ENCODE assay signal across 29 cellular contexts in the genomic region with DNA sequence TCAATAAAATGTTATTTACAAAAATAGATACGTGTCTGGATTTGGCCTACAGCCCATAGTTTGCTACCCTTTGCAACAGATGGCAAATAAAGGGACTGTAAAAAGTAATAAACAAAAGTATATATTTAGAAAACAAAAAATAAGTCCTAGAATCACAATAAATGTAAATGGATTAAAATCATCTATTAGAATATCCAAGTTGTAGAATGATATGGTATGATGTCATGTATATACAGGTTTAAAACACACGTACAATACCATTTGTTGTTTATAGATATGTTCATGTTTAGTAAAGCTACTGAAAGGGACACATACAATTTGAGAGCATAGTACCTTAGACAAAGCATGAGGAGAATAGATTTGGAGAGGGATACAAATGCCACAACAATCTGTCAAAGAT.
"Had no signal": no experiment of that assay in that cellular context is flagged by ENCODE, and none has a peak within 500 bp of the region (broad histone marks: within the 10 kb centered on the region; RNA-seq: fewer than 3 reads in every experiment).

No MANE protein-coding gene starts in this region.

- H3K27me3 ChIP-seq: colonic mucosa, dorsolateral prefrontal cortex, esophagus muscularis mucosa, esophagus squamous epithelium, foreskin keratinocyte, gastrocnemius medialis, gastroesophageal sphincter, heart left ventricle, heart right ventricle had no signal

- DNase-seq: colonic mucosa; cortex of kidney; dermis blood vessel endothelial cell; dorsolateral prefrontal cortex; effector CD4-positive, alpha-beta T cell; effector CD8-positive, alpha-beta T cell; effector memory CD4-positive, alpha-beta T cell; effector memory CD8-positive, alpha-beta T cell; endodermal cell; erythroblast; esophagus squamous epithelium; foreskin fibroblast; foreskin keratinocyte; foreskin melanocyte; gastrocnemius medialis; glutamatergic neuron; head of caudate nucleus; heart left ventricle; heart right ventricle had no signal

- ATAC-seq: effector memory CD8-positive, alpha-beta T cell; esophagus mucosa; foreskin keratinocyte; gastrocnemius medialis; gastroesophageal sphincter; heart left ventricle; heart right ventricle had no signal

- H3K4me1 ChIP-seq: colonic mucosa, esophagus muscularis mucosa, foreskin keratinocyte, gastrocnemius medialis, gastroesophageal sphincter, heart left ventricle, heart right ventricle had no signal

- H3K4me1 Mint-ChIP-seq: endodermal cell had no signal

- H3K27me3 Mint-ChIP-seq: dendritic cell treated with granulocyte-macrophage colony-stimulating factor and Interleukin-4, amounts not matched to agents 40 ng/mL and 50 ng/mL, for 4 days; effector memory CD8-positive, alpha-beta T cell had no signal

- H3K27ac ChIP-seq: colonic mucosa, coronary artery, dorsolateral prefrontal cortex, epithelial cell of prostate, esophagus muscularis mucosa, esophagus squamous epithelium, foreskin keratinocyte, gastrocnemius medialis, gastroesophageal sphincter, heart left ventricle, heart right ventricle had no signal

- H3K27ac Mint-ChIP-seq: dendritic cell treated with granulocyte-macrophage colony-stimulating factor and Interleukin-4, amounts not matched to agents 40 ng/mL and 50 ng/mL, for 4 days; endodermal cell had no signal

- FAIRE-seq: colon, endometrium, endothelial cell of umbilical vein, frontal cortex had no signal

- H3K9me3 ChIP-seq: colonic mucosa had no signal

- H3K4me3 Mint-ChIP-seq: dendritic cell treated with granulocyte-macrophage colony-stimulating factor and Interleukin-4, amounts not matched to agents 40 ng/mL and 50 ng/mL, for 4 days; effector memory CD8-positive, alpha-beta T cell; endodermal cell had no signal

- H3K4me3 ChIP-seq: colonic mucosa, coronary artery, dorsolateral prefrontal cortex, esophagus muscularis mucosa, esophagus squamous epithelium, gastrocnemius medialis, gastroesophageal sphincter, heart left ventricle, heart right ventricle had no signal

- H3K36me3 ChIP-seq: colonic mucosa, esophagus muscularis mucosa, esophagus squamous epithelium, gastrocnemius medialis, gastroesophageal sphincter, heart left ventricle, heart right ventricle had no signal
